8 cellular contexts compared by ENCODE assay signal in the genomic region with DNA sequence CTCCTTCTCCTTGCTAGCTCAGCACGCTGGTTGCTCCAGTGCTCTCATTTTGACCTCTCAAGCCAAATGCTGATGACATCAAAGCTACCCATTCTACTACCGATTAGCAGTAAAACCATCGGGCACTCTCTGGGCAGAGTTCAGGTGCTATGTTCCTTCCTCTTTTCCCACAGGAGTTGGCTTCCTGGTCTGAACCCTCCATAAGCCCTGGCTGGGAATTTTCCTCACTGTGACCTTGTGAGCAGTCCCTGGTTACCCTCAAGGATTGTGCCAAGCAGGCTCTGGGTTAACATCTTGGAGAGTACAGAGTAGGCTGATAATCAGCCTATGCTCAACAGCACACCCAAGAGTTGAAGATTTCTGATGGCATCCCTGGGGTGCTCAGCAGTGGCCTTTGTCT.
"Had no signal": no experiment of that assay in that cellular context is flagged by ENCODE, and none has a peak within 500 bp of the region (broad histone marks: within the 10 kb centered on the region; RNA-seq: fewer than 3 reads in every experiment).

No MANE protein-coding gene starts in this region.

- DNase-seq: GM23248, GOT3, H7, HFFc6, IMR-90 had no signal

- H3K4me3 Mint-ChIP-seq: HFFc6 had no signal

- H3K27ac ChIP-seq: GM23248, HL-60 had no signal

- H3K9me3 ChIP-seq: HAP-1 had no signal

- H2AFZ ChIP-seq: GM23248 had no signal

- H3K4me1 ChIP-seq: HAP-1 had no signal

- H3K36me3 ChIP-seq: HAP-1 had no signal

- H3K4me3 ChIP-seq: GM23248, HAP-1 had no signal

- H3K27ac Mint-ChIP-seq: HFFc6 had no signal

- ATAC-seq: HCT116 had no signal

- H3K9ac ChIP-seq: GM23248 had no signal

- H3K9me3 Mint-ChIP-seq: HFFc6 had no signal
